23 cellular contexts compared by ENCODE assay signal in genomic region chr3:194549853-194550252, GRCh38.
"Had no signal": no experiment of that assay in that cellular context is flagged by ENCODE, and none has a peak within 500 bp of the region (broad histone marks: within the 10 kb centered on the region; RNA-seq: fewer than 3 reads in every experiment).

No MANE protein-coding gene starts in this region.

- H3K4me3 Mint-ChIP-seq: endodermal cell; memory B cell; natural killer cell treated with Interleukin-12 subunit alpha and Interleukin-12 subunit beta and Interleukin-15 and Interleukin-18, amount 100 ng/mL, for 72 hours; stimulated activated naive B cell treated with anti-CD40 and anti-IgM and Interleukin-4, amounts not matched to agents 10 μg/mL and 1 μg/mL and 100 μg/mL, for 72 hours; stimulated activated naive CD8-positive, alpha-beta T cell treated with anti-CD3 and anti-CD28 coated beads, Interleukin-15, amount 100 ng/mL, for 72 hours had no signal

- H3K4me1 Mint-ChIP-seq: memory B cell; stimulated activated naive B cell treated with anti-CD40 and anti-IgM and Interleukin-4, amounts not matched to agents 10 μg/mL and 1 μg/mL and 100 μg/mL, for 72 hours; stimulated activated naive CD8-positive, alpha-beta T cell treated with anti-CD3 and anti-CD28 coated beads, Interleukin-15, amount 100 ng/mL, for 72 hours had no signal

- H3K27me3 Mint-ChIP-seq: stimulated activated naive CD8-positive, alpha-beta T cell treated with anti-CD3 and anti-CD28 coated beads, Interleukin-15, amount 100 ng/mL, for 72 hours had no signal

- DNase-seq: colonic mucosa; effector CD4-positive, alpha-beta T cell; endodermal cell; erythroblast; foreskin keratinocyte; head of caudate nucleus; hypothalamus; islet precursor cell; lower lobe of right lung; midbrain; occipital lobe; pancreas; stimulated activated CD4-positive, alpha-beta T cell treated with anti-CD3 and anti-CD28 coated beads, Interleukin-2, amount 100 ng/mL, for 24 hours; stimulated activated CD4-positive, alpha-beta T cell treated with anti-CD3 and anti-CD28 coated beads, Interleukin-4, amount 100 ng/mL, for 4 hours; stimulated activated naive B cell treated with anti-CD40 and anti-IgM and Interleukin-4, amounts not matched to agents 10 μg/mL and 1 μg/mL and 100 μg/mL, for 72 hours; stimulated activated naive CD8-positive, alpha-beta T cell treated with anti-CD3 and anti-CD28 coated beads, Interleukin-15, amount 100 ng/mL, for 72 hours; upper lobe of left lung; uterus had no signal

- H3K27ac ChIP-seq: colonic mucosa, foreskin keratinocyte, lower lobe of right lung, pancreas, prostate gland, upper lobe of left lung, uterus had no signal

- H3K9me3 ChIP-seq: colonic mucosa, lower lobe of right lung, pancreas, prostate gland, upper lobe of left lung, uterus had no signal

- H3K4me3 ChIP-seq: colonic mucosa, lower lobe of right lung, pancreas, prostate gland, upper lobe of left lung, uterus had no signal

- ATAC-seq: foreskin keratinocyte; left lobe of liver; lower lobe of right lung; natural killer cell treated with Interleukin-12 subunit alpha and Interleukin-12 subunit beta and Interleukin-15 and Interleukin-18, amount 100 ng/mL, for 72 hours; pancreas; sciatic nerve; stimulated activated naive B cell treated with anti-CD40 and anti-IgM and Interleukin-4, amounts not matched to agents 10 μg/mL and 1 μg/mL and 100 μg/mL, for 72 hours; stimulated activated naive CD8-positive, alpha-beta T cell treated with anti-CD3 and anti-CD28 coated beads, Interleukin-15, amount 100 ng/mL, for 72 hours had no signal

- H3K27me3 ChIP-seq: colonic mucosa, foreskin keratinocyte, pancreas, upper lobe of left lung, uterus had no signal

- H3K4me1 ChIP-seq: colonic mucosa, foreskin keratinocyte, lower lobe of right lung, pancreas, prostate gland, upper lobe of left lung, uterus had no signal

- H3K36me3 Mint-ChIP-seq: memory B cell; natural killer cell treated with Interleukin-12 subunit alpha and Interleukin-12 subunit beta and Interleukin-15 and Interleukin-18, amount 100 ng/mL, for 72 hours had no signal

- H3K9me3 Mint-ChIP-seq: memory B cell; natural killer cell treated with Interleukin-12 subunit alpha and Interleukin-12 subunit beta and Interleukin-15 and Interleukin-18, amount 100 ng/mL, for 72 hours had no signal

- H3K36me3 ChIP-seq: colonic mucosa, lower lobe of right lung, pancreas, prostate gland, upper lobe of left lung, uterus had no signal

- H3K27ac Mint-ChIP-seq: endodermal cell; memory B cell; natural killer cell treated with Interleukin-12 subunit alpha and Interleukin-12 subunit beta and Interleukin-15 and Interleukin-18, amount 100 ng/mL, for 72 hours; stimulated activated naive B cell treated with anti-CD40 and anti-IgM and Interleukin-4, amounts not matched to agents 10 μg/mL and 1 μg/mL and 100 μg/mL, for 72 hours had no signal
